22 cellular contexts compared by ENCODE assay signal in the genomic region with DNA sequence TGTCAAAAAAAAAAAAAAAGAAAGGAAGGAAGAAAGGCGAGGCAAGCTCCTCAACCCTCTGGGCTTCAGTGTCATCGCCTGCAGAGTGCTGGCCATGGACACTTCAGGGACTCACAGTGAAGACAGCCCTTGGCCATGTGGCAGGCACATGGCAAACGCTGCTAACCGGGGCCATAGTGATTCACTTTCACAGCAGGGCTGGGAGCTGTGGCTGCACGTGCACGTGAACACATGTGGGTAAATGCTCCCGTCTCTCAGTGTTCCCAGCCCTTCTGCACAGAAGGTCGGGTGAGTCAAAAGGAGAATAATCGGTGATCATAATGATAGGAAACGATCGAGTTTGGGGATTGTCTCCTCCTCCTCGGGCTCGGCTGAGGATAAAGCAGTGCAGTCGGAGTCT. TPM values are rescaled to one million over a fixed set of nuclear protein-coding genes. Genes with fewer than 3 reads are reported as not detected.
DNase-seq lines count a peak whose midpoint lies in the region; ATAC-seq and TF ChIP-seq lines count a peak whose summit lies in the region.
"Had no signal": no experiment of that assay in that cellular context is flagged by ENCODE, and none has a peak within 500 bp of the region (broad histone marks: within the 10 kb centered on the region; RNA-seq: fewer than 3 reads in every experiment).

No MANE protein-coding gene starts in this region.

- no peak overlapping the region for H3K27ac ChIP-seq in GM23248
- H3K27ac ChIP-seq in ascending aorta: peak overlapping the region; percentile 91 to 94
- no peak overlapping the region for H3K27ac ChIP-seq in upper lobe of left lung
- H3K27ac ChIP-seq: gastrocnemius medialis, ovary, right atrium auricular region had no signal

- peaks cover 3% of the 10 kb centered on the region; the same call in 1 of the 2 replicates for H3K27me3 ChIP-seq in BJ (ENCODE audit: control insufficient read depth, insufficient read depth, low read length)
- no peaks in the 10 kb centered on the region for H3K27me3 ChIP-seq in GM23248 (replicated peaks; ENCODE audit: insufficient read depth)
- no peaks in the 10 kb centered on the region for H3K27me3 ChIP-seq in ascending aorta
- H3K27me3 ChIP-seq in upper lobe of left lung: no peaks in the 10 kb centered on the region
- H3K27me3 ChIP-seq: gastrocnemius medialis, ovary, right atrium auricular region had no signal

- CTCF ChIA-PET in BJ (lab: Yijun Ruan, JAX): interaction anchor here (1.3 kb wide), 1 partner anchor 59 kb away, joined by 6 read pairs; no protein-coding TSS in a partner anchor

- no peaks in the 10 kb centered on the region for H3K9me3 ChIP-seq in GM23248 (ENCODE audit: low read depth)
- no peaks in the 10 kb centered on the region for H3K9me3 ChIP-seq in ascending aorta
- H3K9me3 ChIP-seq in upper lobe of left lung: no peaks in the 10 kb centered on the region
- no peaks in the 10 kb centered on the region for H3K9me3 ChIP-seq in mucosa of descending colon
- H3K9me3 ChIP-seq: gastrocnemius medialis, ovary, right atrium auricular region had no signal

- in situ Hi-C loops in GM23248 (cut with MboI): no loop called here
- in situ Hi-C loops in ACHN (cut with HindIII; ENCODE audit: low pct_ligation_motif_present, low pct_unique_long_range_greater_than_20kb, low sequenced_read_pairs): no loop called here

- no peaks in the 10 kb centered on the region for H4K20me1 ChIP-seq in GM23248 (ENCODE audit: insufficient read depth)

- no peak overlapping the region for H2AFZ ChIP-seq in GM23248

- TF ChIP-seq CTCF in BJ (IDR thresholded peaks at IDR 0.05; ENCODE audit: insufficient read depth, low read depth, low read length): no peak
- TF ChIP-seq CTCF in ascending aorta (IDR thresholded peaks at IDR 0.05): no peak
- TF ChIP-seq CTCF in upper lobe of left lung (IDR thresholded peaks at IDR 0.05): no peak
- no peak for TF ChIP-seq CTCF in mucosa of descending colon (IDR thresholded peaks at IDR 0.05)

- no peaks in the 10 kb centered on the region for H3F3A ChIP-seq in GM23248 (ENCODE audit: insufficient read depth)

- no peaks in the 10 kb centered on the region for H3K4me1 ChIP-seq in GM23248 (ENCODE audit: insufficient read depth)
- H3K4me1 ChIP-seq in ascending aorta: peaks cover 9 to 31% of the 10 kb centered on the region in 2 donors
- H3K4me1 ChIP-seq in upper lobe of left lung: peaks cover 0 to 10% (median 0%) of the 10 kb centered on the region in 4 donors
- H3K4me1 ChIP-seq in mucosa of descending colon (ENCODE audit: low read depth): no peaks in the 10 kb centered on the region

- no peak overlapping the region for H3K4me2 ChIP-seq in GM23248 (ENCODE audit: unreplicated experiment)

- DNase-seq in BJ (ENCODE audit: low read depth) (peak; percentile 50), GM23248 (peak; percentile 80), ascending aorta (ENCODE audit: low spot score in 2 of 2) (no peak), posterior vena cava (ENCODE audit: low spot score) (peak; percentile 52), upper lobe of left lung (no peak), ACHN (no peak), mucosa of descending colon (no peak)
- DNase-seq: activated naive CD4-positive, alpha-beta T cell treated with anti-CD3 and anti-CD28 coated beads, Interleukin-2, amount 50 U/mL, for 16 hours; activated T-cell treated with anti-CD3 and anti-CD28 coated beads, Interleukin-2, amount 50 U/mL, for 4 hours; CD8-positive, alpha-beta T cell; central memory CD4-positive, alpha-beta T cell; gastrocnemius medialis; islet precursor cell; midbrain; NCI-H2171; NCI-H526 treated with DMSO at 0.1 percent for 48 hours; stimulated activated CD4-positive, alpha-beta T cell treated with anti-CD3 and anti-CD28 coated beads, Interleukin-15, amount 100 ng/mL, for 24 hours had no signal

- POLR2A ChIA-PET in BJ (lab: Charles Lee): no interaction called here

- H3K9me2 ChIP-seq in GM23248 (ENCODE audit: insufficient read depth): no peaks in the 10 kb centered on the region

- no peak for TF ChIP-seq EP300 in upper lobe of left lung (IDR thresholded peaks at IDR 0.05)

- no peak for TF ChIP-seq POLR2A in upper lobe of left lung (IDR thresholded peaks at IDR 0.05)

- H3K4me3 ChIP-seq in BJ (ENCODE audit: low read depth, low read length): no peak overlapping the region
- H3K4me3 ChIP-seq in GM23248: no peak overlapping the region
- H3K4me3 ChIP-seq in ascending aorta: no peak overlapping the region
- no peak overlapping the region for H3K4me3 ChIP-seq in upper lobe of left lung
- H3K4me3 ChIP-seq in mucosa of descending colon: no peak overlapping the region
- H3K4me3 ChIP-seq: gastrocnemius medialis, ovary, right atrium auricular region had no signal

- intact Hi-C loops in ascending aorta (cut with DNase I) (loop anchor here (5.0 kb wide), 3 partner anchors 77 to 342 kb away; partner anchors contain the start of gene HES6), posterior vena cava (cut with DNase I) (no loop called here), mucosa of descending colon (cut with DNase I, micrococcal nuclease) (no loop called here)

- H3K9ac ChIP-seq in GM23248: no peak overlapping the region

- ATAC-seq in upper lobe of left lung (ENCODE audit: low FRiP score in 2 of 2) (no peak), mucosa of descending colon (no peak)
- ATAC-seq: activated CD4-positive, CD25-positive, alpha-beta regulatory T cell treated with anti-CD3 and anti-CD28 coated beads, Interleukin-2, amount 50 U/mL, for 24 hours; activated T-cell treated with anti-CD3 and anti-CD28 coated beads, Interleukin-2, amount 50 U/mL, for 4 hours; CD8-positive, alpha-beta T cell; gastrocnemius medialis; natural killer cell treated with Interleukin-12 subunit alpha and Interleukin-12 subunit beta and Interleukin-15 and Interleukin-18, amount 100 ng/mL, for 72 hours; Right ventricle myocardium inferior had no signal

- no peaks in the 10 kb centered on the region for H3K36me3 ChIP-seq in BJ (ENCODE audit: control insufficient read depth, insufficient read depth, low read length)
- H3K36me3 ChIP-seq in GM23248 (ENCODE audit: low read depth): no peaks in the 10 kb centered on the region
- peaks cover 0 to 9% of the 10 kb centered on the region in 2 donors for H3K36me3 ChIP-seq in ascending aorta
- H3K36me3 ChIP-seq in upper lobe of left lung: no peaks in the 10 kb centered on the region
- no peaks in the 10 kb centered on the region for H3K36me3 ChIP-seq in mucosa of descending colon (ENCODE audit: low read depth)
- H3K36me3 ChIP-seq: gastrocnemius medialis, ovary, right atrium auricular region had no signal

- 10 to 18% methylated on average over 14 of the region's 14 CpGs for WGBS in GM23248 (ENCODE audit: low coverage in 1 of 2, low lambda C conversion rate in 2 of 2, missing lambda C conversion rate in 2 of 2), 2 experiments
- WGBS in upper lobe of left lung, 2 donors: 89 to 92% methylated on average over 12 to 14 of the region's 14 CpGs

- no peaks in the 10 kb centered on the region for H3K79me2 ChIP-seq in GM23248 (ENCODE audit: insufficient read depth)

RNA-seq across cellular contexts. Expression of gene UBE2F, which starts 46.1 kb away (rescaled TPM):
- polyA plus RNA-seq in BJ (2011; rRNA removed) (47.9 and 67.4 TPM in 2 replicates), GM23248 (2016; fragmentation: Nextera tagmentation; extraction: Ambion mirVana) (121 and 129 TPM in 2 replicates)
- 13.8 and 15.4 TPM in 2 replicates for polyA minus RNA-seq in BJ (2011; rRNA and poly(A)+ RNA removed)
- total RNA-seq in GM23248 (2014; rRNA removed; shearing (Covaris generic)): 61.5 and 88.7 TPM in 2 replicates
- total RNA-seq in ascending aorta (50.7 TPM), posterior vena cava (10 to 100 TPM; 49.5 to 49.9 TPM), upper lobe of left lung (10 to 100 TPM; 11.5 to 65.5 (median 39.8) TPM), mucosa of descending colon (10 to 100 TPM; 36.0 to 47.7 (median 40.4) TPM)

Comparison
In these comparisons a context has a peak if more than half of its experiments do, and no peak if none do; other contexts are left out.
1. DNase-seq: peak in BJ (single experiment), GM23248 (single experiment) and posterior vena cava (single experiment); none in ascending aorta (0 of 2), upper lobe of left lung (0 of 2), ACHN (single experiment) and mucosa of descending colon (0 of 3).
2. H3K27ac ChIP-seq: peak in ascending aorta (2 of 2); none in GM23248 (single experiment) and upper lobe of left lung (0 of 4).